In the genomic region with DNA sequence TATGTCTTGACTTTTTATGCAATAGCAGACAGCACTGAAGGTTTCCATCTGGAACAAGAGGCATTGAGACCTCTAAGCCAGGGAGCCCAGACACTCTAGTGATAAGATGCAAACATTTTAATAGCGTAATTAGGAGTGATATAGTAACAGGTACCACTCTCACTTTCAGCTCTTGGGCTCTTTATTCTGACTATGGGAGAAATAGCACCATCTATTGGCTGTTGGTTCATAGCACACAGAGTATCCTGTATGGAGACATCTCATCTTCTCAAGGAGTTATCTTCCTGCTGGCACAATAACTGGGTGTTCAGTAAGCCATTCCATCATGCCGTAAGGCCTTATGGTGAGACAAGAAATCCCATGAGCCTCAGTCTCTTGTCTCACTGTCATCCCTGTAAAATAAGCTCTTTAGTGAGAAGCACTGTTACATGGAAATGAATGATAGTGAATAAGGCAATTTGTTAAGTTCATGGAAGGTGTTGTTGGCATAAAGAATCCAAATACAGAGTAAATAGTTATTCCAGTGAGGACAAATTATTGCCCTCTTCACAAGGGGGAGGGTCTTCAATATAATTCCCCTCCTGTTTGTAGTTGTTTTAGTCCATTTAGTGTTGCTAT, we compare ENCODE assay signal across 8 cellular contexts. TPM values are rescaled to one million over a fixed set of nuclear protein-coding genes. Genes with fewer than 3 reads are reported as not detected.
DNase-seq lines count a peak whose midpoint lies in the region; ATAC-seq and TF ChIP-seq lines count a peak whose summit lies in the region.

No MANE protein-coding gene starts in this region.

- H3F3A ChIP-seq in smooth muscle cell (ENCODE audit: low read depth) = peaks cover 18% of the 10 kb centered on the region

- H3K4me1 ChIP-seq in cardiac muscle cell (ENCODE audit: low read depth) = no peaks in the 10 kb centered on the region
- no peaks in the 10 kb centered on the region for H3K4me1 ChIP-seq in OCI-LY3 (ENCODE audit: low read length)
- peaks cover 1% of the 10 kb centered on the region for H3K4me1 ChIP-seq in smooth muscle cell (ENCODE audit: low read depth)

- TF ChIP-seq CTCF in cardiac muscle cell (IDR thresholded peaks at IDR 0.05; ENCODE audit: low read depth, low read length) (peak; percentile 70), OCI-LY3 (IDR thresholded peaks at IDR 0.05; ENCODE audit: low read depth, low read length) (peak; percentile 78), fibroblast of mammary gland (conservative IDR thresholded peaks at IDR 0.05; ENCODE audit: control insufficient read depth, insufficient read depth, low read depth, low read length) (peak; percentile 69), smooth muscle cell (IDR thresholded peaks at IDR 0.05; ENCODE audit: borderline replicate concordance, insufficient read depth, poor library complexity, severe bottlenecking) (peak; percentile 37)

- H3K9ac ChIP-seq in OCI-LY3 (ENCODE audit: low read length) = no peak overlapping the region
- no peak overlapping the region for H3K9ac ChIP-seq in smooth muscle cell (ENCODE audit: low read depth)

- H3K9me3 ChIP-seq in cardiac muscle cell (ENCODE audit: low read depth) (no peaks in the 10 kb centered on the region), OCI-LY3 (ENCODE audit: insufficient read depth, low read length) (no peaks in the 10 kb centered on the region), smooth muscle cell (replicated peaks; ENCODE audit: low read depth) (no peaks in the 10 kb centered on the region)

- WGBS in smooth muscle cell (ENCODE audit: low lambda C conversion rate) = 83% methylated on average over 2 of the region's 2 CpGs

- H4K20me1 ChIP-seq in OCI-LY3 (ENCODE audit: insufficient read depth, low read length) (peaks cover 43% of the 10 kb centered on the region), smooth muscle cell (ENCODE audit: low read depth) (no peaks in the 10 kb centered on the region)

- H3K4me3 ChIP-seq in cardiac muscle cell = no peak overlapping the region
- no peak overlapping the region for H3K4me3 ChIP-seq in OCI-LY3 (ENCODE audit: low read length)
- no peak overlapping the region for H3K4me3 ChIP-seq in fibroblast of mammary gland (ENCODE audit: control insufficient read depth, low read depth, low read length)
- no peak overlapping the region for H3K4me3 ChIP-seq in smooth muscle cell

- H3K27me3 ChIP-seq in cardiac muscle cell (no peaks in the 10 kb centered on the region), OCI-LY3 (ENCODE audit: low read depth, low read length) (no peaks in the 10 kb centered on the region), smooth muscle cell (ENCODE audit: low read depth) (no peaks in the 10 kb centered on the region)

- H3K36me3 ChIP-seq in cardiac muscle cell (no peaks in the 10 kb centered on the region), OCI-LY3 (replicated peaks; ENCODE audit: low read depth, low read length) (peaks cover 24% of the 10 kb centered on the region), smooth muscle cell (ENCODE audit: low read depth) (no peaks in the 10 kb centered on the region)

- H3K79me2 ChIP-seq in OCI-LY3 (ENCODE audit: low read length) (peaks cover 18% of the 10 kb centered on the region), smooth muscle cell (ENCODE audit: low read depth) (peaks cover 37% of the 10 kb centered on the region)

- H3K27ac ChIP-seq in cardiac muscle cell (no peak overlapping the region), OCI-LY3 (ENCODE audit: low read length) (no peak overlapping the region), smooth muscle cell (ENCODE audit: low read depth) (no peak overlapping the region)

- H3K4me2 ChIP-seq in OCI-LY3 (ENCODE audit: low read length) = no peak overlapping the region
- no peak overlapping the region for H3K4me2 ChIP-seq in smooth muscle cell

- DNase-seq in cardiac muscle cell (ENCODE audit: low read depth in 1 of 2, low spot score in 1 of 2) (peak; percentile 32 to 49), cardiac septum (ENCODE audit: low spot score) (no peak), fibroblast of mammary gland (ENCODE audit: low read depth) (peak; percentile 42), smooth muscle cell (lab: John Stamatoyannopoulos, UW; ENCODE audit: unreplicated experiment) (no peak), cortex of kidney (lab: John Stamatoyannopoulos, UW) (no peak)

- ATAC-seq in HG03039 (IDR thresholded peaks at IDR 0.05; ENCODE audit: unreplicated experiment) = peak; percentile 45
- ATAC-seq in GM21825 (IDR thresholded peaks at IDR 0.05; ENCODE audit: unreplicated experiment) = no peak

- intact Hi-C loops in cardiac septum (cut with DNase I) = no loop called here

- no peak overlapping the region for H2AFZ ChIP-seq in OCI-LY3 (ENCODE audit: low read depth, low read length)
- H2AFZ ChIP-seq in smooth muscle cell (ENCODE audit: low read depth) = no peak overlapping the region

RNA-seq across cellular contexts. Expression of a gene that starts 48.3 kb away (rescaled TPM):
- total RNA-seq in cardiac muscle cell (7.0 and 8.4 TPM in 2 replicates), cardiac septum (5.7 TPM), smooth muscle cell (18.6 and 18.8 TPM in 2 replicates)
- polyA plus RNA-seq in cardiac muscle cell (11.8 and 12.1 TPM in 2 replicates), smooth muscle cell (13.1 and 14.5 TPM in 2 replicates)

Comparison
In these comparisons a context has a peak if more than half of its experiments do, and no peak if none do; other contexts are left out.
1. DNase-seq: peak in cardiac muscle cell (2 of 2) and fibroblast of mammary gland (single experiment); none in cardiac septum (single experiment), smooth muscle cell (single experiment) and cortex of kidney (single experiment).
2. Peak in every context shown above with its lines, with median percentiles within 50 percentile points of each other: CTCF ChIP-seq.